In genomic region chr3:133662256-133662773, GRCh38 we compare ENCODE assay signal across 8 cellular contexts. TPM values are rescaled to one million over a fixed set of nuclear protein-coding genes. Genes with fewer than 3 reads are reported as not detected.
DNase-seq lines count a peak whose midpoint lies in the region; ATAC-seq and TF ChIP-seq lines count a peak whose summit lies in the region.

No MANE protein-coding gene starts in this region.

- H3K4me1 Mint-ChIP-seq in Calu3 (ENCODE audit: low read depth, unreplicated experiment) = peaks cover 32% of the 10 kb centered on the region

- TF ChIP-seq POLR2A in breast epithelium (IDR thresholded peaks at IDR 0.05) = no peak

- CTCF ChIA-PET in Calu3 (lab: Charles Lee) = interaction anchor here (0.8 kb wide), 1 partner anchor 85 kb away, joined by 5 read pairs; no protein-coding TSS in a partner anchor

- H3K27ac Mint-ChIP-seq in Calu3 (ENCODE audit: unreplicated experiment) = peak overlapping the region; percentile 59

- H3K27me3 ChIP-seq in breast epithelium = no peaks in the 10 kb centered on the region

- ATAC-seq in GM19372 (IDR thresholded peaks at IDR 0.05; ENCODE audit: low read depth, unreplicated experiment) (peak; percentile 36), HG03469 (IDR thresholded peaks at IDR 0.05; ENCODE audit: unreplicated experiment) (peak; percentile 36)

- peak overlapping the region; percentile 82 for H3K4me3 Mint-ChIP-seq in Calu3 (ENCODE audit: low read depth, unreplicated experiment)

- BruUV-seq in Calu3 (replicated peaks; lab: Mats Ljungman, UMichigan) = TSS peak; percentile 89

- no peaks in the 10 kb centered on the region for H3K36me3 ChIP-seq in breast epithelium

- H3K9me3 Mint-ChIP-seq in Calu3 (ENCODE audit: low read depth, unreplicated experiment) = no peaks in the 10 kb centered on the region

- peak overlapping the region; percentile 77 to 95 (median 90) for H3K4me3 ChIP-seq in breast epithelium

- peaks cover 23% of the 10 kb centered on the region for H3K36me3 Mint-ChIP-seq in Calu3 (ENCODE audit: insufficient read depth, unreplicated experiment)

- peak overlapping the region; percentile 85 to 92 for H3K27ac ChIP-seq in breast epithelium

- H3K9me3 ChIP-seq in breast epithelium = no peaks in the 10 kb centered on the region

- intact Hi-C loops in Calu3 (cut with micrococcal nuclease; ENCODE audit: unreplicated experiment) = loop anchor here (1.0 to 10.0 kb wide), 4 partner anchors 140 to 928 kb away; no protein-coding TSS in a partner anchor
- intact Hi-C loops in breast epithelium (cut with DNase I; ENCODE audit: low total_unique reads) = no loop called here

- DNase-seq in Calu3 (peak; percentile 33), OCI-M1 (lab: John Stamatoyannopoulos, UW) (peak; percentile 72), breast epithelium (ENCODE audit: low spot score in 2 of 2) (no peak), kidney glomerular epithelial cell (lab: John Stamatoyannopoulos, UW) (peak; percentile 68), ecto neural progenitor cell (ENCODE audit: low spot score) (no peak)
- peak; percentile 35 for DNase-seq in stimulated activated CD4-positive, alpha-beta T cell treated with anti-CD3 and anti-CD28 coated beads, Interleukin-4, amount 100 ng/mL, for 24 hours

- TF ChIP-seq CTCF in Calu3 (IDR thresholded peaks at IDR 0.05; ENCODE audit: unreplicated experiment) (no peak), breast epithelium (IDR thresholded peaks at IDR 0.05) (no peak)

- no peaks in the 10 kb centered on the region for H3K27me3 Mint-ChIP-seq in Calu3 (ENCODE audit: unreplicated experiment)

- H3K4me1 ChIP-seq in breast epithelium = no peaks in the 10 kb centered on the region

RNA-seq across cellular contexts. Expression of gene TOPBP1, which starts 0.6 kb away (rescaled TPM):
- total RNA-seq in Calu3 (2022) (86.6 and 94.7 TPM in 2 replicates), breast epithelium (10 to 100 TPM; 33.4 to 58.1 (median 38.7) TPM)

Comparison
In these comparisons a context has a peak if more than half of its experiments do, and no peak if none do; other contexts are left out.
1. DNase-seq: peak in Calu3 (single experiment), OCI-M1 (single experiment), kidney glomerular epithelial cell (single experiment) and stimulated activated CD4-positive, alpha-beta T cell treated with anti-CD3 and anti-CD28 coated beads, Interleukin-4, amount 100 ng/mL, for 24 hours (single experiment); none in breast epithelium (0 of 2) and ecto neural progenitor cell (single experiment).